20 cellular contexts compared by ENCODE assay signal in the genomic region with DNA sequence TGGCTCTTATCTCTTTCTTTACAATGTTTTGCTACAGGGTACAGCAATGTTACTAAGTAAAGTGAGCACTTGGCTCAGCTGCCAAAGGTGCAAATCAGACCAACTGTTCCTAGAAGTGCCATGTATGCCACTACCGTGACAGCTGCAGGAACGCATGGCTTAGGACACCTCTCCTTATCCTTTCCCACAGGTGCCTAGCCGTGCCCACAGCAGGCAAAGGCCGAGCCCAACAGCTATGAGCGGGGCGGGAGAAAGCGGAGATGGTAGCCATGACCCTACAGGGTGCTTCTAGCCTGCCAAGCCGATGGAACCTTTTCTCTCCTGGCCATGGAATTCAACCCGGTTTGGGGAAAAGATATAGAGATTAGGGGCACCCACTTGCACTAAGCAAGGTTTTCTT.
"Had no signal": no experiment of that assay in that cellular context is flagged by ENCODE, and none has a peak within 500 bp of the region (broad histone marks: within the 10 kb centered on the region; RNA-seq: fewer than 3 reads in every experiment).

No MANE protein-coding gene starts in this region.

- H3K27ac ChIP-seq: colonic mucosa, esophagus squamous epithelium, gastrocnemius medialis, heart right ventricle, left lung, lower lobe of right lung had no signal

- H3K4me3 ChIP-seq: colonic mucosa, esophagus squamous epithelium, gastrocnemius medialis, heart right ventricle, left lung, lower lobe of right lung, mucosa of descending colon had no signal

- H3K36me3 ChIP-seq: colonic mucosa, esophagus squamous epithelium, gastrocnemius medialis, heart right ventricle, left lung, lower lobe of right lung had no signal

- H3K27me3 ChIP-seq: colonic mucosa, gastrocnemius medialis, left lung had no signal

- H3K9me3 ChIP-seq: colonic mucosa, esophagus squamous epithelium, gastrocnemius medialis, heart right ventricle, left lung, lower lobe of right lung, mucosa of descending colon had no signal

- H3K4me1 ChIP-seq: colonic mucosa, esophagus squamous epithelium, gastrocnemius medialis, heart right ventricle, left lung, lower lobe of right lung had no signal

- DNase-seq: colonic mucosa; cortex of kidney; effector CD8-positive, alpha-beta T cell; effector memory CD8-positive, alpha-beta T cell; endodermal cell; esophagus squamous epithelium; foreskin fibroblast; foreskin melanocyte; gastrocnemius medialis; glutamatergic neuron; head of caudate nucleus; heart right ventricle; hippocampal formation; left cardiac atrium; left lung; left ventricle myocardium superior; lower lobe of right lung; mesenchymal stem cell; mucosa of descending colon; naive B cell had no signal
